In genomic region chr2:240948905-240949790, GRCh38 we compare ENCODE assay signal across 23 cellular contexts. TPM values are rescaled to one million over a fixed set of nuclear protein-coding genes. Genes with fewer than 3 reads are reported as not detected.
A peak's percentile ranks its signal among the peaks of the same experiment; 100 is the strongest.
DNase-seq lines count a peak whose midpoint lies in the region; ATAC-seq and TF ChIP-seq lines count a peak whose summit lies in the region.
"Had no signal": no experiment of that assay in that cellular context is flagged by ENCODE, and none has a peak within 500 bp of the region (broad histone marks: within the 10 kb centered on the region; RNA-seq: fewer than 3 reads in every experiment).

No MANE protein-coding gene starts in this region.

- CTCF ChIA-PET in HEK293 (lab: Yijun Ruan, JAX) (no interaction called here), GM10248 (lab: Yijun Ruan, JAX) (no interaction called here)

- no peaks in the 10 kb centered on the region for H3K9me3 ChIP-seq in HEK293 (ENCODE audit: control insufficient read depth, insufficient read depth, low read depth, low read length)
- no peaks in the 10 kb centered on the region for H3K9me3 ChIP-seq in stomach
- H3K9me3 ChIP-seq: mucosa of descending colon, neutrophil had no signal

- no peak for ATAC-seq in activated CD4-positive, CD25-positive, alpha-beta regulatory T cell treated with anti-CD3 and anti-CD28 coated beads, Interleukin-2, amount 50 U/mL, for 24 hours
- no peak for ATAC-seq in left lobe of liver
- ATAC-seq: activated T-cell treated with anti-CD3 and anti-CD28 coated beads, Interleukin-2, amount 50 U/mL, for 72 hours; mucosa of descending colon; T-cell had no signal

- H3K27me3 ChIP-seq in stomach, result peaks cover 0 to 14% (median 0%) of the 10 kb centered on the region in 3 donors
- H3K27me3 ChIP-seq: neutrophil had no signal

- H3K36me3 ChIP-seq in HEK293 (ENCODE audit: control insufficient read depth in 2 of 2, insufficient read depth in 1 of 2, low read length in 2 of 2) (no peaks in the 10 kb centered on the region), stomach (no peaks in the 10 kb centered on the region)
- H3K36me3 ChIP-seq: neutrophil had no signal

- intact Hi-C loops in stomach (cut with DNase I; ENCODE audit: low total_unique reads), result no loop called here

- DNase-seq in activated CD4-positive, CD25-positive, alpha-beta regulatory T cell treated with anti-CD3 and anti-CD28 coated beads, Interleukin-2, amount 50 U/mL, for 72 hours, result peak; percentile 22
- DNase-seq in left lobe of liver (ENCODE audit: low spot score) (peak; percentile 44), stomach (peak; percentile 24), GM10248 (ENCODE audit: extremely low spot score) (no peak), NCI-H2029 (lab: John Stamatoyannopoulos, UW) (no peak), GM13977 (ENCODE audit: low spot score) (no peak)
- DNase-seq: activated CD4-positive, alpha-beta T cell treated with anti-CD3 and anti-CD28 coated beads, Interleukin-2, amount 50 U/mL, for 48 hours; activated T-cell treated with anti-CD3 and anti-CD28 coated beads, Interleukin-2, amount 50 U/mL, for 72 hours; foreskin melanocyte; NCI-H1436; SHP77; stimulated activated CD4-positive, alpha-beta T cell treated with anti-CD3 and anti-CD28 coated beads, Interleukin-2, amount 100 ng/mL, for 48 hours had no signal

- TF ChIP-seq POLR2A in stomach (IDR thresholded peaks at IDR 0.05), result no peak

- no peak overlapping the region for H3K4me3 ChIP-seq in HEK293 (ENCODE audit: low read depth, low read length)
- no peak overlapping the region for H3K4me3 ChIP-seq in stomach
- H3K4me3 ChIP-seq: mucosa of descending colon had no signal

- no peak for TF ChIP-seq EP300 in stomach (IDR thresholded peaks at IDR 0.05)

- 80 to 90% (median 88%) methylated on average over 17 to 23 of the region's 23 CpGs for WGBS in stomach, 5 donors

- H3K27ac ChIP-seq in HEK293 (ENCODE audit: extremely low read depth, low read depth, low read length), result no peak overlapping the region
- no peak overlapping the region for H3K27ac ChIP-seq in stomach
- H3K27ac ChIP-seq: neutrophil had no signal

- H3K4me1 ChIP-seq in HEK293 (ENCODE audit: control insufficient read depth, insufficient read depth, low read length), result no peaks in the 10 kb centered on the region
- no peaks in the 10 kb centered on the region for H3K4me1 ChIP-seq in stomach

- POLR2A ChIA-PET in HEK293 (lab: Yijun Ruan, JAX), result no interaction called here
- POLR2A ChIA-PET in GM10248 (lab: Yijun Ruan, JAX), result no interaction called here

- TF ChIP-seq CTCF in HEK293 (tag by site-specific recombination; IDR thresholded peaks at IDR 0.05), result no peak
- no peak for TF ChIP-seq CTCF in stomach (IDR thresholded peaks at IDR 0.05)
- TF ChIP-seq CTCF in GM10248 (IDR thresholded peaks at IDR 0.05; ENCODE audit: control extremely low read depth, extremely low read depth, low read depth, missing control alignments), result no peak
- no peak for TF ChIP-seq CTCF in GM13977 (IDR thresholded peaks at IDR 0.05; ENCODE audit: extremely low read depth, insufficient read depth, missing control alignments)

- in situ Hi-C loops in GM13977 (cut with MboI; ENCODE audit: low pct_unique_long_range_greater_than_20kb, low sequenced_read_pairs, unreplicated experiment), result no loop called here

TF ChIP-seq in HEK293, 187 proteins besides CTCF, POLR2A, EP300 and RAD21:
- TF ChIP-seq KLF9 (tag by site-specific recombination; IDR thresholded peaks at IDR 0.05; ENCODE audit: low read depth), result no peak
- TF ChIP-seq SCRT2 (tag by site-specific recombination; IDR thresholded peaks at IDR 0.05), result peak; percentile 58

RNA-seq across cellular contexts. Expression of gene CROCC2, which starts 43.0 kb away (rescaled TPM):
- total RNA-seq in left lobe of liver (0.05 TPM), stomach (1 to 10 TPM in 1 of 5 donors, not detected in 4; 4.9 TPM)
- under 1 TPM in 1 of 3 donors, not detected in 2; 0.03 TPM for polyA plus RNA-seq in stomach
- total RNA-seq: A673; activated T-cell treated with anti-CD3 and anti-CD28 coated beads, Interleukin-2, amount 50 U/mL, for 72 hours; CD4-positive, alpha-beta T cell; dermis microvascular lymphatic vessel endothelial cell; epithelial cell of proximal tubule; NCI-H460; subcutaneous adipose tissue; T-cell had no signal

RNA-seq across cellular contexts. Expression of gene SNED1, which starts 49.3 kb away (rescaled TPM):
- total RNA-seq in left lobe of liver (34.9 TPM), stomach (100 to 1,000 TPM in 1 of 5 donors, 10 to 100 TPM in 4; 11.4 to 106 (median 22.7) TPM)
- polyA plus RNA-seq in stomach, result 1 to 10 TPM; 2.0 to 2.7 (median 2.3) TPM

RNA-seq across cellular contexts. Expression of gene MAB21L4, which starts 53.2 kb away (rescaled TPM):
- total RNA-seq in left lobe of liver (19.3 TPM), stomach (1 to 10 TPM in 1 of 5 donors, under 1 TPM in 2, not detected in 2; 0.45 to 4.9 (median 0.55) TPM)
- polyA plus RNA-seq in stomach, result 10 to 100 TPM in 1 of 3 donors, 1 to 10 TPM in 2; 6.0 to 48.9 (median 9.1) TPM
- total RNA-seq: A673; activated T-cell treated with anti-CD3 and anti-CD28 coated beads, Interleukin-2, amount 50 U/mL, for 72 hours; CD4-positive, alpha-beta T cell; dermis microvascular lymphatic vessel endothelial cell; NCI-H460; subcutaneous adipose tissue; T-cell had no signal

Comparison
In these comparisons a context has a peak if more than half of its experiments do, and no peak if none do; other contexts are left out.
1. DNase-seq: peak in activated CD4-positive, CD25-positive, alpha-beta regulatory T cell treated with anti-CD3 and anti-CD28 coated beads, Interleukin-2, amount 50 U/mL, for 72 hours (single experiment), left lobe of liver (single experiment) and stomach (single experiment); none in GM10248 (single experiment), NCI-H2029 (single experiment) and GM13977 (single experiment).